8 cellular contexts compared by ENCODE assay signal in genomic region chr15:36579792-36580431, GRCh38. TPM values are rescaled to one million over a fixed set of nuclear protein-coding genes. Genes with fewer than 3 reads are reported as not detected.
A peak's percentile ranks its signal among the peaks of the same experiment; 100 is the strongest.
DNase-seq lines count a peak whose midpoint lies in the region; ATAC-seq and TF ChIP-seq lines count a peak whose summit lies in the region.

No MANE protein-coding gene starts in this region.

- H3K9me3 Mint-ChIP-seq in T-helper 2 cell treated with Interferon-gamma antibody and Interleukin-4, amounts not matched to agents 5 μg/mL and 100 μg/mL, for 36 hours = no peaks in the 10 kb centered on the region
- no peaks in the 10 kb centered on the region for H3K9me3 Mint-ChIP-seq in nephron progenitor cell

- TF ChIP-seq CTCF in AG10803 (conservative IDR thresholded peaks at IDR 0.05; ENCODE audit: low read length) (no peak), epithelial cell of proximal tubule (conservative IDR thresholded peaks at IDR 0.05; ENCODE audit: low read depth, low read length) (no peak), nephron progenitor cell (IDR thresholded peaks at IDR 0.05) (no peak)

- H3K4me3 ChIP-seq in AG10803 (ENCODE audit: low read length) = peak overlapping the region; percentile 88
- H3K4me3 ChIP-seq in epithelial cell of proximal tubule (ENCODE audit: low read depth, low read length) = peak overlapping the region; percentile 59

- ATAC-seq in GM18907 (IDR thresholded peaks at IDR 0.05; ENCODE audit: unreplicated experiment) = peak; percentile 41
- ATAC-seq in HG03196 (IDR thresholded peaks at IDR 0.05; ENCODE audit: unreplicated experiment) = peak; percentile 17

- peak; percentile 15 for DNase-seq in AG10803 (ENCODE audit: low read depth)
- DNase-seq in T-helper 2 cell treated with Interferon-gamma antibody and Interleukin-4, amounts not matched to agents 5 μg/mL and 100 μg/mL, for 36 hours (ENCODE audit: low spot score) = no peak
- no peak for DNase-seq in epithelial cell of proximal tubule (ENCODE audit: low read depth)
- DNase-seq in nephron progenitor cell = no peak
- DNase-seq in AG08395 (ENCODE audit: low spot score) = no peak
- no peak for DNase-seq in dedifferentiated amniotic fluid mesenchymal stem cell (ENCODE audit: extremely low spot score)

- H3K27me3 Mint-ChIP-seq in T-helper 2 cell treated with Interferon-gamma antibody and Interleukin-4, amounts not matched to agents 5 μg/mL and 100 μg/mL, for 36 hours (ENCODE audit: low read depth) = peaks cover 9% of the 10 kb centered on the region
- H3K27me3 Mint-ChIP-seq in nephron progenitor cell (ENCODE audit: low read depth, poor library complexity) = peaks cover 3% of the 10 kb centered on the region

- H3K27ac Mint-ChIP-seq in T-helper 2 cell treated with Interferon-gamma antibody and Interleukin-4, amounts not matched to agents 5 μg/mL and 100 μg/mL, for 36 hours = peak overlapping the region; percentile 16
- H3K27ac Mint-ChIP-seq in nephron progenitor cell = no peak overlapping the region

- H3K4me1 Mint-ChIP-seq in T-helper 2 cell treated with Interferon-gamma antibody and Interleukin-4, amounts not matched to agents 5 μg/mL and 100 μg/mL, for 36 hours (ENCODE audit: low read depth) = peaks cover 26% of the 10 kb centered on the region
- H3K4me1 Mint-ChIP-seq in nephron progenitor cell = peaks cover 50% of the 10 kb centered on the region

- H3K36me3 Mint-ChIP-seq in T-helper 2 cell treated with Interferon-gamma antibody and Interleukin-4, amounts not matched to agents 5 μg/mL and 100 μg/mL, for 36 hours (ENCODE audit: low read depth) = no peaks in the 10 kb centered on the region
- H3K36me3 Mint-ChIP-seq in nephron progenitor cell (ENCODE audit: low read depth) = no peaks in the 10 kb centered on the region

- H3K4me3 Mint-ChIP-seq in T-helper 2 cell treated with Interferon-gamma antibody and Interleukin-4, amounts not matched to agents 5 μg/mL and 100 μg/mL, for 36 hours = peak overlapping the region; percentile 86
- peak overlapping the region; percentile 87 for H3K4me3 Mint-ChIP-seq in nephron progenitor cell

RNA-seq across cellular contexts. Expression of gene CDIN1, which starts 0.5 kb away (rescaled TPM):
- 17.1 and 39.6 TPM in 2 replicates for total RNA-seq in epithelial cell of proximal tubule
